Comparison of ENCODE assay signal across 14 cellular contexts in the genomic region with DNA sequence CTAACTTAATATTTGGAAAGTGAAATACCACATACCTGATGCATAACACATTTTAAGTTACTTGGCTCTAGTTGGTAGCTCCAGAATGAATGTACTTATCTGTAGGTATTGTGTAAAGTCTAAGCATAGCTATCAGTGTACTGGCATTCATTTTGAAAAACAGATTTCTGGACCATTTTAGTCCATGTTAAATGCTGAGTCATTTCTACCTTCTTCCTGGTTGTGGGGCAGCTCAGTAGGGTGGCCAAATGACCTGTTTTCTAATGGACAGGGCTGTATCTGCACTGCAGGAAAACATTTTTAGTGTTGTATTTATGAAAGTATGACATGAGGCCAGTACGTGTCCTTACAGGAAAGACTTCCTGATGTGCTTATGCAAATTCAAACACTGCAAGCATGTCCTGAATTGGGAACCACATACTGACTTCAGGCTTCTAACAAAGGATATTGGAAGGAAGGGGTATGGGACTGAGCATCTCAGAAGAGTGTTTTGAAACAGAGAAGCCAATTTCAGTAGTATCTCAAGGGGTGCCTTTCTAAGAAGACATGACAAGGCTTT.
DNase-seq lines count a peak whose midpoint lies in the region; ATAC-seq and TF ChIP-seq lines count a peak whose summit lies in the region.
"Had no signal": no experiment of that assay in that cellular context is flagged by ENCODE, and none has a peak within 500 bp of the region (broad histone marks: within the 10 kb centered on the region; RNA-seq: fewer than 3 reads in every experiment).

No MANE protein-coding gene starts in this region.

- no peaks in the 10 kb centered on the region for H3K27me3 Mint-ChIP-seq in activated naive CD8-positive, alpha-beta T cell treated with anti-CD3 and anti-CD28 coated beads, Interleukin-2, amount 10 ng/mL, durations not matched to agents 7 days and 5 days
- no peaks in the 10 kb centered on the region for H3K27me3 Mint-ChIP-seq in activated naive CD8-positive, alpha-beta T cell treated with anti-CD3 and anti-CD28 coated beads, Interleukin-2, amount 50 U/mL, for 24 hours
- H3K27me3 Mint-ChIP-seq in mesothelial cell of epicardium (ENCODE audit: low read depth): no peaks in the 10 kb centered on the region
- H3K27me3 Mint-ChIP-seq: central memory CD8-positive, alpha-beta T cell had no signal

- H3K27me3 ChIP-seq in KMS-11 (ENCODE audit: insufficient read depth, low read depth): no peaks in the 10 kb centered on the region
- H3K27me3 ChIP-seq: vagina had no signal

- H3K4me1 ChIP-seq in KMS-11 (ENCODE audit: low read depth, poor library complexity, severe bottlenecking): peaks cover 6% of the 10 kb centered on the region
- H3K4me1 ChIP-seq: vagina had no signal

- H3K4me1 Mint-ChIP-seq in activated naive CD8-positive, alpha-beta T cell treated with anti-CD3 and anti-CD28 coated beads, Interleukin-2, amount 10 ng/mL, durations not matched to agents 7 days and 5 days: peaks cover 18% of the 10 kb centered on the region
- H3K4me1 Mint-ChIP-seq in activated naive CD8-positive, alpha-beta T cell treated with anti-CD3 and anti-CD28 coated beads, Interleukin-2, amount 50 U/mL, for 24 hours: peaks cover 11% of the 10 kb centered on the region
- peaks cover 18% of the 10 kb centered on the region for H3K4me1 Mint-ChIP-seq in stimulated activated effector memory CD8-positive, alpha-beta T cell treated with anti-CD3 and anti-CD28 coated beads, Interleukin-12 subunit alpha, Interleukin-12 subunit beta, amount 100 ng/mL, for 72 hours
- peaks cover 2% of the 10 kb centered on the region for H3K4me1 Mint-ChIP-seq in mesothelial cell of epicardium

- no peaks in the 10 kb centered on the region for H4K20me1 ChIP-seq in KMS-11 (ENCODE audit: insufficient read depth)

- H3K79me2 ChIP-seq in KMS-11 (ENCODE audit: insufficient read depth, low read depth): no peaks in the 10 kb centered on the region

- peaks cover 55% of the 10 kb centered on the region for H3K36me3 Mint-ChIP-seq in activated naive CD8-positive, alpha-beta T cell treated with anti-CD3 and anti-CD28 coated beads, Interleukin-2, amount 10 ng/mL, durations not matched to agents 7 days and 5 days
- H3K36me3 Mint-ChIP-seq in activated naive CD8-positive, alpha-beta T cell treated with anti-CD3 and anti-CD28 coated beads, Interleukin-2, amount 50 U/mL, for 24 hours (ENCODE audit: low read depth): peaks cover 2% of the 10 kb centered on the region
- H3K36me3 Mint-ChIP-seq in stimulated activated effector memory CD8-positive, alpha-beta T cell treated with anti-CD3 and anti-CD28 coated beads, Interleukin-12 subunit alpha, Interleukin-12 subunit beta, amount 100 ng/mL, for 72 hours: peaks cover 8% of the 10 kb centered on the region
- H3K36me3 Mint-ChIP-seq in mesothelial cell of epicardium: peaks cover 4% of the 10 kb centered on the region

- peaks cover 33% of the 10 kb centered on the region for H3K9me3 Mint-ChIP-seq in activated naive CD8-positive, alpha-beta T cell treated with anti-CD3 and anti-CD28 coated beads, Interleukin-2, amount 10 ng/mL, durations not matched to agents 7 days and 5 days
- peaks cover 25% of the 10 kb centered on the region for H3K9me3 Mint-ChIP-seq in activated naive CD8-positive, alpha-beta T cell treated with anti-CD3 and anti-CD28 coated beads, Interleukin-2, amount 50 U/mL, for 24 hours
- H3K9me3 Mint-ChIP-seq in stimulated activated effector memory CD8-positive, alpha-beta T cell treated with anti-CD3 and anti-CD28 coated beads, Interleukin-12 subunit alpha, Interleukin-12 subunit beta, amount 100 ng/mL, for 72 hours: peaks cover 4% of the 10 kb centered on the region
- peaks cover 30% of the 10 kb centered on the region for H3K9me3 Mint-ChIP-seq in mesothelial cell of epicardium

- DNase-seq in activated naive CD8-positive, alpha-beta T cell treated with anti-CD3 and anti-CD28 coated beads, Interleukin-2, amount 10 ng/mL, durations not matched to agents 7 days and 5 days: no peak
- no peak for DNase-seq in activated naive CD8-positive, alpha-beta T cell treated with anti-CD3 and anti-CD28 coated beads, Interleukin-2, amount 50 U/mL, for 24 hours
- DNase-seq in cardiac fibroblast (ENCODE audit: low read depth in 2 of 2): peak; percentile 36 to 65
- no peak for DNase-seq in stimulated activated effector memory CD8-positive, alpha-beta T cell treated with anti-CD3 and anti-CD28 coated beads, Interleukin-12 subunit alpha, Interleukin-12 subunit beta, amount 100 ng/mL, for 72 hours (ENCODE audit: low spot score in 2 of 2)
- no peak for DNase-seq in RPMI8226
- DNase-seq in mesothelial cell of epicardium (ENCODE audit: low spot score in 2 of 2, unreplicated experiment in 2 of 2): no peak
- DNase-seq: GM23248, NCI-H2081 treated with DMSO at 0.1 percent for 48 hours, nephron progenitor cell, small intestine had no signal

- POLR2A ChIA-PET in activated naive CD8-positive, alpha-beta T cell treated with anti-CD3 and anti-CD28 coated beads, Interleukin-2, amount 10 ng/mL, durations not matched to agents 7 days and 5 days (lab: Charles Lee): no interaction called here

- TF ChIP-seq CTCF in KMS-11 (conservative IDR thresholded peaks at IDR 0.05; ENCODE audit: low read depth, low read length): no peak
- no peak for TF ChIP-seq CTCF in cardiac fibroblast (IDR thresholded peaks at IDR 0.05; ENCODE audit: low read depth, low read length)
- no peak for TF ChIP-seq CTCF in mesothelial cell of epicardium (IDR thresholded peaks at IDR 0.05; ENCODE audit: unreplicated experiment)

- H3K9ac ChIP-seq in KMS-11: no peak overlapping the region
- H3K9ac ChIP-seq: GM23248 had no signal

- H3K36me3 ChIP-seq in KMS-11 (ENCODE audit: insufficient read depth): no peaks in the 10 kb centered on the region
- H3K36me3 ChIP-seq: vagina had no signal

- ATAC-seq in activated naive CD8-positive, alpha-beta T cell treated with anti-CD3 and anti-CD28 coated beads, Interleukin-2, amount 10 ng/mL, durations not matched to agents 7 days and 5 days (ENCODE audit: low read depth): no peak
- no peak for ATAC-seq in activated naive CD8-positive, alpha-beta T cell treated with anti-CD3 and anti-CD28 coated beads, Interleukin-2, amount 50 U/mL, for 24 hours
- ATAC-seq in stimulated activated effector memory CD8-positive, alpha-beta T cell treated with anti-CD3 and anti-CD28 coated beads, Interleukin-12 subunit alpha, Interleukin-12 subunit beta, amount 100 ng/mL, for 72 hours: peak; percentile 55
- ATAC-seq in HG02938 (IDR thresholded peaks at IDR 0.05; ENCODE audit: unreplicated experiment): no peak

- no peak overlapping the region for H3K27ac ChIP-seq in KMS-11
- H3K27ac ChIP-seq: GM23248, vagina had no signal

- H3K27ac Mint-ChIP-seq in activated naive CD8-positive, alpha-beta T cell treated with anti-CD3 and anti-CD28 coated beads, Interleukin-2, amount 10 ng/mL, durations not matched to agents 7 days and 5 days: peak overlapping the region; percentile 39
- H3K27ac Mint-ChIP-seq in activated naive CD8-positive, alpha-beta T cell treated with anti-CD3 and anti-CD28 coated beads, Interleukin-2, amount 50 U/mL, for 24 hours: no peak overlapping the region
- H3K27ac Mint-ChIP-seq in stimulated activated effector memory CD8-positive, alpha-beta T cell treated with anti-CD3 and anti-CD28 coated beads, Interleukin-12 subunit alpha, Interleukin-12 subunit beta, amount 100 ng/mL, for 72 hours: peak overlapping the region; percentile 75
- no peak overlapping the region for H3K27ac Mint-ChIP-seq in mesothelial cell of epicardium
- H3K27ac Mint-ChIP-seq: nephron progenitor cell had no signal

- H3K4me3 ChIP-seq in KMS-11 (IDR thresholded peaks at IDR 0.05; ENCODE audit: insufficient read depth, low read depth, low read length) (no peak overlapping the region), cardiac fibroblast (replicated peaks in 1 of 2; ENCODE audit: low read depth in 2 of 2, low read length in 2 of 2) (no peak overlapping the region)
- H3K4me3 ChIP-seq: GM23248, vagina had no signal

- no peak overlapping the region for H3K4me3 Mint-ChIP-seq in activated naive CD8-positive, alpha-beta T cell treated with anti-CD3 and anti-CD28 coated beads, Interleukin-2, amount 10 ng/mL, durations not matched to agents 7 days and 5 days
- H3K4me3 Mint-ChIP-seq in activated naive CD8-positive, alpha-beta T cell treated with anti-CD3 and anti-CD28 coated beads, Interleukin-2, amount 50 U/mL, for 24 hours: no peak overlapping the region
- H3K4me3 Mint-ChIP-seq in stimulated activated effector memory CD8-positive, alpha-beta T cell treated with anti-CD3 and anti-CD28 coated beads, Interleukin-12 subunit alpha, Interleukin-12 subunit beta, amount 100 ng/mL, for 72 hours: peak overlapping the region; percentile 35
- no peak overlapping the region for H3K4me3 Mint-ChIP-seq in mesothelial cell of epicardium
- H3K4me3 Mint-ChIP-seq: central memory CD8-positive, alpha-beta T cell; nephron progenitor cell had no signal

- H2AFZ ChIP-seq in KMS-11 (ENCODE audit: low read depth): peak overlapping the region; percentile 9; the same call in 1 of the 2 replicates
- H2AFZ ChIP-seq: GM23248 had no signal

- no peak overlapping the region for H3K4me2 ChIP-seq in KMS-11

Comparison
In these comparisons a context has a peak if more than half of its experiments do, and no peak if none do; other contexts are left out.
1. H3K27ac Mint-ChIP-seq: peak in activated naive CD8-positive, alpha-beta T cell treated with anti-CD3 and anti-CD28 coated beads, Interleukin-2, amount 10 ng/mL, durations not matched to agents 7 days and 5 days (single experiment) and stimulated activated effector memory CD8-positive, alpha-beta T cell treated with anti-CD3 and anti-CD28 coated beads, Interleukin-12 subunit alpha, Interleukin-12 subunit beta, amount 100 ng/mL, for 72 hours (single experiment); none in activated naive CD8-positive, alpha-beta T cell treated with anti-CD3 and anti-CD28 coated beads, Interleukin-2, amount 50 U/mL, for 24 hours (single experiment) and mesothelial cell of epicardium (single experiment).
2. DNase-seq: peak in cardiac fibroblast (2 of 2); none in activated naive CD8-positive, alpha-beta T cell treated with anti-CD3 and anti-CD28 coated beads, Interleukin-2, amount 10 ng/mL, durations not matched to agents 7 days and 5 days (single experiment), activated naive CD8-positive, alpha-beta T cell treated with anti-CD3 and anti-CD28 coated beads, Interleukin-2, amount 50 U/mL, for 24 hours (single experiment), stimulated activated effector memory CD8-positive, alpha-beta T cell treated with anti-CD3 and anti-CD28 coated beads, Interleukin-12 subunit alpha, Interleukin-12 subunit beta, amount 100 ng/mL, for 72 hours (0 of 2), RPMI8226 (single experiment) and mesothelial cell of epicardium (0 of 2).